Comparison of ENCODE assay signal across 15 cellular contexts in the genomic region with DNA sequence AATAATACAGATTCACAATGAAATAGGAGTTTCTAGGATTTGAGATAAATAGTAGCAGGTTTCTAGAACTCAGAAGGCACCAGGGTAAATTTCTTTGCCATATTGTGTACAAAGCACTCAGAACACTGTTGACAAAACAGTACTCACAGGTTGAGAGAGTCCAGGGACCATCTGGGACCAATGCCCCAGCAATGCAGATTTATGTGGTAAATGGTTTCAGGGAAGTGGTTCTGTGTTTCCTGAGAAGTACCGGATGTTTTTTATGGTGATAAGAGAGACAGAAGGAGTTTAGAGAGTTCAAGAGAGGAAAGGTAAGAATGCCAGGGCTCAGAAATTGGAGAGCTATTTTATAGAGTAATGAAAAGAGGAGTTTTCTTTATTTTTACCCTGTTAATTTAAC. TPM values are rescaled to one million over a fixed set of nuclear protein-coding genes. Genes with fewer than 3 reads are reported as not detected.
DNase-seq lines count a peak whose midpoint lies in the region; ATAC-seq, FAIRE-seq and TF ChIP-seq lines count a peak whose summit lies in the region.
"Had no signal": no experiment of that assay in that cellular context is flagged by ENCODE, and none has a peak within 500 bp of the region (broad histone marks: within the 10 kb centered on the region; RNA-seq: fewer than 3 reads in every experiment).

No MANE protein-coding gene starts in this region.

- no peaks in the 10 kb centered on the region for H3K79me2 ChIP-seq in HepG2 (ENCODE audit: insufficient read depth, low read length)
- H3K79me2 ChIP-seq in OCI-LY7 (ENCODE audit: insufficient read depth, low read depth, low read length) = no peaks in the 10 kb centered on the region
- H3K79me2 ChIP-seq: parathyroid adenoma had no signal

- H3K4me2 ChIP-seq in HepG2 (ENCODE audit: low read depth, low read length) (peak overlapping the region; percentile 55), OCI-LY7 (ENCODE audit: low read length) (peak overlapping the region; percentile 46)

- TF ChIP-seq EP300 in HepG2 (IDR thresholded peaks at IDR 0.05; ENCODE audit: low read depth in 2 of 2, low read length in 2 of 2) (peak in 1 of 2 experiments; percentile 14; a peak in 1 of 4 replicates), HepG2 (CRISPR knock-in tag; IDR thresholded peaks at IDR 0.05; ENCODE audit: borderline replicate concordance) (no peak)

- H3K4me3 ChIP-seq in HepG2 (replicated peaks in 1 of 3; ENCODE audit: insufficient read depth in 1 of 3, low read depth in 2 of 3, low read length in 3 of 3) = no peak overlapping the region
- no peak overlapping the region for H3K4me3 ChIP-seq in right lobe of liver
- no peak overlapping the region for H3K4me3 ChIP-seq in OCI-LY7 (ENCODE audit: low read depth, low read length, poor library complexity, severe bottlenecking)
- H3K4me3 ChIP-seq in upper lobe of right lung = no peak overlapping the region
- H3K4me3 ChIP-seq: stomach had no signal

- no peak overlapping the region for H2AFZ ChIP-seq in HepG2 (ENCODE audit: low read length)
- peak overlapping the region; percentile 15; the same call in 1 of the 2 replicates for H2AFZ ChIP-seq in OCI-LY7 (ENCODE audit: low read length)
- H2AFZ ChIP-seq: parathyroid adenoma had no signal

- TF ChIP-seq POLR2A in HepG2 (IDR thresholded peaks at IDR 0.05; ENCODE audit: insufficient read depth in 1 of 2, low read depth in 2 of 2, low read length in 2 of 2) (no peak), right lobe of liver (IDR thresholded peaks at IDR 0.05) (no peak)

- no peaks in the 10 kb centered on the region for H3K36me3 ChIP-seq in HepG2 (replicated peaks in 1 of 2; ENCODE audit: control insufficient read depth in 1 of 2, insufficient read depth in 2 of 2, low read length in 2 of 2)
- H3K36me3 ChIP-seq in right lobe of liver = no peaks in the 10 kb centered on the region
- no peaks in the 10 kb centered on the region for H3K36me3 ChIP-seq in OCI-LY7 (ENCODE audit: insufficient read depth, low read length)
- H3K36me3 ChIP-seq in upper lobe of right lung = no peaks in the 10 kb centered on the region
- H3K36me3 ChIP-seq: stomach had no signal

- H4K20me1 ChIP-seq in HepG2 (ENCODE audit: insufficient read depth, low read length) (no peaks in the 10 kb centered on the region), OCI-LY7 (ENCODE audit: insufficient read depth, low read length) (no peaks in the 10 kb centered on the region)

- no peak overlapping the region for H3K9ac ChIP-seq in HepG2 (ENCODE audit: insufficient read depth, low read depth, low read length)
- H3K9ac ChIP-seq: parathyroid adenoma had no signal

- no peaks in the 10 kb centered on the region for H3K9me2 ChIP-seq in OCI-LY7 (ENCODE audit: insufficient read depth, low read length)

- in situ Hi-C loops in HepG2 (cut with HindIII; ENCODE audit: extremely low pct_ligation_motif_present, low pct_unique_long_range_greater_than_20kb) = no loop called here

- H3K9me3 ChIP-seq in HepG2 (ENCODE audit: low read length) = no peaks in the 10 kb centered on the region
- H3K9me3 ChIP-seq in right lobe of liver = no peaks in the 10 kb centered on the region
- H3K9me3 ChIP-seq in OCI-LY7 (ENCODE audit: low read length) = no peaks in the 10 kb centered on the region
- no peaks in the 10 kb centered on the region for H3K9me3 ChIP-seq in upper lobe of right lung
- H3K9me3 ChIP-seq: stomach had no signal

- ATAC-seq in HepG2 = peak; percentile 87
- no peak for ATAC-seq in right lobe of liver
- peak; percentile 76 for ATAC-seq in activated naive CD8-positive, alpha-beta T cell treated with anti-CD3 and anti-CD28 coated beads, Interleukin-2, amount 10 ng/mL, durations not matched to agents 7 days and 5 days (ENCODE audit: low read depth)
- peak; percentile 34 for ATAC-seq in upper lobe of right lung
- no peak for ATAC-seq in GM18517 (IDR thresholded peaks at IDR 0.05; ENCODE audit: unreplicated experiment)

- peak; percentile 12 for FAIRE-seq in HepG2 (lab: Jason Lieb, UNC)

- WGBS in HepG2 (ENCODE audit: low lambda C conversion rate) = 5% methylated on average over 1 of the region's 1 CpG
- WGBS in right lobe of liver (ENCODE audit: insufficient coverage, low coverage, low lambda C conversion rate, missing lambda C conversion rate) = 36% methylated on average over 1 of the region's 1 CpG

- CTCF ChIA-PET in HepG2 (lab: Yijun Ruan, JAX; ENCODE audit: low intra/inter-chr PET ratio, low total read pairs) = interaction anchor here (1.2 to 6.3 kb wide), 2 partner anchors 31 to 132 kb away, joined by 3 to 175 read pairs; no protein-coding TSS in a partner anchor
- CTCF ChIA-PET in OCI-LY7 (lab: Charles Lee; ENCODE audit: unreplicated experiment) = interaction anchor here (1.4 kb wide), 1 partner anchor 15 kb away, joined by 6 read pairs; no protein-coding TSS in a partner anchor

- BruUV-seq in HepG2 (replicated peaks; lab: Mats Ljungman, UMichigan) (no TSS peak), OCI-LY7 (replicated peaks; lab: Mats Ljungman, UMichigan) (no TSS peak)

- peaks cover 48% of the 10 kb centered on the region for H3K4me1 Mint-ChIP-seq in activated naive CD8-positive, alpha-beta T cell treated with anti-CD3 and anti-CD28 coated beads, Interleukin-2, amount 10 ng/mL, durations not matched to agents 7 days and 5 days

- H3K27ac ChIP-seq in HepG2 (ENCODE audit: extremely low read length, insufficient read depth, low read length) = no peak overlapping the region
- no peak overlapping the region for H3K27ac ChIP-seq in right lobe of liver
- H3K27ac ChIP-seq in OCI-LY7 (ENCODE audit: low read depth, low read length, poor library complexity, severe bottlenecking) = no peak overlapping the region
- no peak overlapping the region for H3K27ac ChIP-seq in upper lobe of right lung
- H3K27ac ChIP-seq: parathyroid adenoma, stomach had no signal

- H3K9me3 Mint-ChIP-seq in activated naive CD8-positive, alpha-beta T cell treated with anti-CD3 and anti-CD28 coated beads, Interleukin-2, amount 10 ng/mL, durations not matched to agents 7 days and 5 days = no peaks in the 10 kb centered on the region

- no peaks in the 10 kb centered on the region for H3K27me3 Mint-ChIP-seq in activated naive CD8-positive, alpha-beta T cell treated with anti-CD3 and anti-CD28 coated beads, Interleukin-2, amount 10 ng/mL, durations not matched to agents 7 days and 5 days

- TF ChIP-seq CTCF in HepG2 (CRISPR knock-in tag; IDR thresholded peaks at IDR 0.05) (no peak), right lobe of liver (IDR thresholded peaks at IDR 0.05) (no peak), OCI-LY7 (conservative IDR thresholded peaks at IDR 0.05; ENCODE audit: low read length) (no peak), upper lobe of right lung (IDR thresholded peaks at IDR 0.05) (no peak)

- intact Hi-C loops in HepG2 (cut with micrococcal nuclease; ENCODE audit: unreplicated experiment) = no loop called here
- intact Hi-C loops in right lobe of liver (cut with DNase I) = no loop called here
- intact Hi-C loops in OCI-LY7 (cut with micrococcal nuclease; ENCODE audit: unreplicated experiment) = no loop called here
- intact Hi-C loops in upper lobe of right lung (cut with DNase I) = loop anchor here (10.0 kb wide), 1 partner anchor 136 kb away; no protein-coding TSS in a partner anchor

- H3K27me3 ChIP-seq in HepG2 (ENCODE audit: control insufficient read depth in 1 of 2, insufficient read depth in 2 of 2, low read length in 2 of 2) (no peaks in the 10 kb centered on the region; a peak in 1 of 5 replicates), right lobe of liver (no peaks in the 10 kb centered on the region), upper lobe of right lung (no peaks in the 10 kb centered on the region)
- H3K27me3 ChIP-seq: stomach had no signal

- H3K27ac Mint-ChIP-seq in activated naive CD8-positive, alpha-beta T cell treated with anti-CD3 and anti-CD28 coated beads, Interleukin-2, amount 10 ng/mL, durations not matched to agents 7 days and 5 days = peak overlapping the region; percentile 87

- DNase-seq in HepG2 (ENCODE audit: low spot score) = peak; percentile 34
- DNase-seq in right lobe of liver = no peak
- peak; percentile 58 for DNase-seq in OCI-LY7 (ENCODE audit: low spot score)
- no peak for DNase-seq in activated naive CD8-positive, alpha-beta T cell treated with anti-CD3 and anti-CD28 coated beads, Interleukin-2, amount 10 ng/mL, durations not matched to agents 7 days and 5 days
- no peak for DNase-seq in upper lobe of right lung
- DNase-seq in NCI-H2081 treated with DMSO at 0.1 percent for 48 hours (lab: John Stamatoyannopoulos, UW) = no peak
- no peak for DNase-seq in stimulated activated CD4-positive, alpha-beta T cell treated with anti-CD3 and anti-CD28 coated beads, Interleukin-2, amount 100 ng/mL, for 48 hours
- DNase-seq: GOT3; hippocampal formation; mesenchymal stem cell; NCI-H1105; stimulated activated CD4-positive, alpha-beta T cell treated with anti-CD3 and anti-CD28 coated beads, Interleukin-2, amount 100 ng/mL, for 24 hours; stomach had no signal

- no peak for TF ChIP-seq RAD21 in HepG2 (CRISPR knock-in tag; IDR thresholded peaks at IDR 0.05)

- POLR2A ChIA-PET in HepG2 (lab: Yijun Ruan, JAX) = no interaction called here
- POLR2A ChIA-PET in OCI-LY7 (lab: Charles Lee) = interaction anchor here (0.8 to 4.0 kb wide), 8 partner anchors 10 to 106 kb away, joined by 3 to 41 read pairs (median 7); partner anchors contain the start of gene DIPK1A
- POLR2A ChIA-PET in activated naive CD8-positive, alpha-beta T cell treated with anti-CD3 and anti-CD28 coated beads, Interleukin-2, amount 10 ng/mL, durations not matched to agents 7 days and 5 days (lab: Charles Lee) = interaction anchor here (1.0 to 5.9 kb wide), 4 partner anchors 10 to 29 kb away, joined by 3 to 91 read pairs (median 8); partner anchors contain the start of gene DIPK1A

- peak overlapping the region; percentile 56 for H3K4me3 Mint-ChIP-seq in activated naive CD8-positive, alpha-beta T cell treated with anti-CD3 and anti-CD28 coated beads, Interleukin-2, amount 10 ng/mL, durations not matched to agents 7 days and 5 days

- H3K4me1 ChIP-seq in HepG2 (ENCODE audit: insufficient read depth, low read length) = peaks cover 49% of the 10 kb centered on the region
- H3K4me1 ChIP-seq in right lobe of liver = peaks cover 0 to 5% (median 0%) of the 10 kb centered on the region in 4 donors
- H3K4me1 ChIP-seq in OCI-LY7 (ENCODE audit: insufficient read depth, low read length, poor library complexity, severe bottlenecking) = peaks cover 43% of the 10 kb centered on the region
- H3K4me1 ChIP-seq in upper lobe of right lung = no peaks in the 10 kb centered on the region

- H3K36me3 Mint-ChIP-seq in activated naive CD8-positive, alpha-beta T cell treated with anti-CD3 and anti-CD28 coated beads, Interleukin-2, amount 10 ng/mL, durations not matched to agents 7 days and 5 days = peaks cover 4% of the 10 kb centered on the region

RNA-seq across cellular contexts. Expression of gene DIPK1A, which starts 29.6 kb away (rescaled TPM):
- 7.7 and 8.4 TPM in 2 replicates for total RNA-seq in HepG2 (2016; rRNA removed; fragmentation: Illumina TruSeq; extraction: Trizol)
- 1.2 and 1.3 TPM in 2 replicates for total RNA-seq in HepG2 (2016; cell fraction: cytosol; rRNA removed; fragmentation: Illumina TruSeq; extraction: Trizol; ENCODE audit: low read depth)
- total RNA-seq in HepG2 (2016; cell fraction: insoluble cytoplasmic fraction; rRNA removed; fragmentation: Illumina TruSeq; extraction: Trizol) = 7.4 and 8.9 TPM in 2 replicates
- total RNA-seq in HepG2 (2016; cell fraction: membrane; rRNA removed; fragmentation: Illumina TruSeq; extraction: Trizol) = 4.5 and 4.8 TPM in 2 replicates
- total RNA-seq in HepG2 (2016; cell fraction: nucleus; rRNA removed; fragmentation: Illumina TruSeq; extraction: Trizol) = 8.6 and 11.1 TPM in 2 replicates
- 7.0 and 8.4 TPM in 2 replicates for polyA plus RNA-seq in HepG2 (2011; rRNA removed)
- 3.4 and 7.4 TPM in 2 replicates for polyA plus RNA-seq in HepG2 (2011; cell fraction: cytosol; rRNA removed)
- polyA plus RNA-seq in HepG2 (2011; cell fraction: nucleus; rRNA removed) = 1.1 and 2.3 TPM in 2 replicates
- polyA plus RNA-seq in HepG2 (2012) = 17.3 and 18.3 TPM in 2 replicates
- 1.4 and 1.6 TPM in 2 replicates for polyA plus RNA-seq in HepG2 (2016; cell fraction: cytosol; fragmentation: Illumina TruSeq; extraction: Trizol; ENCODE audit: low read depth)
- polyA plus RNA-seq in HepG2 (2016; cell fraction: insoluble cytoplasmic fraction; fragmentation: Illumina TruSeq; extraction: Trizol; ENCODE audit: low read depth) = 11.5 and 12.4 TPM in 2 replicates
- 4.5 and 4.8 TPM in 2 replicates for polyA plus RNA-seq in HepG2 (2016; cell fraction: membrane; fragmentation: Illumina TruSeq; extraction: Trizol; ENCODE audit: low read depth)
- polyA plus RNA-seq in HepG2 (2016; cell fraction: nucleus; fragmentation: Illumina TruSeq; extraction: Trizol; ENCODE audit: insufficient read depth, low read depth) = 13.7 and 15.3 TPM in 2 replicates
- 0.37 and 2.1 TPM in 2 replicates for polyA minus RNA-seq in HepG2 (2011; rRNA and poly(A)+ RNA removed; ENCODE audit: low replicate concordance)
- 6.2 and 6.6 TPM in 2 replicates for polyA minus RNA-seq in HepG2 (2011; cell fraction: cytosol; rRNA and poly(A)+ RNA removed)
- polyA minus RNA-seq in HepG2 (2011; cell fraction: nucleus; rRNA and poly(A)+ RNA removed) = 4.6 and 6.7 TPM in 2 replicates
- 10 to 100 TPM; 10.8 to 25.3 (median 15.1) TPM for total RNA-seq in right lobe of liver
- total RNA-seq in OCI-LY7 (2014; rRNA removed; shearing (Covaris generic)) = 13.0 and 13.5 TPM in 2 replicates
- total RNA-seq in OCI-LY7 (2022) = 25.4 and 26.2 TPM in 2 replicates
- 10 to 100 TPM; 11.6 TPM for total RNA-seq in activated naive CD8-positive, alpha-beta T cell treated with anti-CD3 and anti-CD28 coated beads, Interleukin-2, amount 10 ng/mL, durations not matched to agents 7 days and 5 days
- 4.6 TPM for total RNA-seq in upper lobe of right lung

Comparison
In these comparisons a context has a peak if more than half of its experiments do, and no peak if none do; other contexts are left out.
1. ATAC-seq: peak in HepG2 (single experiment), activated naive CD8-positive, alpha-beta T cell treated with anti-CD3 and anti-CD28 coated beads, Interleukin-2, amount 10 ng/mL, durations not matched to agents 7 days and 5 days (single experiment) and upper lobe of right lung (single experiment); none in right lobe of liver (0 of 4) and GM18517 (single experiment).
2. DNase-seq: peak in HepG2 (single experiment) and OCI-LY7 (single experiment); none in right lobe of liver (0 of 3), activated naive CD8-positive, alpha-beta T cell treated with anti-CD3 and anti-CD28 coated beads, Interleukin-2, amount 10 ng/mL, durations not matched to agents 7 days and 5 days (single experiment), upper lobe of right lung (single experiment), NCI-H2081 treated with DMSO at 0.1 percent for 48 hours (single experiment) and stimulated activated CD4-positive, alpha-beta T cell treated with anti-CD3 and anti-CD28 coated beads, Interleukin-2, amount 100 ng/mL, for 48 hours (0 of 2).